23 cellular contexts compared by ENCODE assay signal in the genomic region with DNA sequence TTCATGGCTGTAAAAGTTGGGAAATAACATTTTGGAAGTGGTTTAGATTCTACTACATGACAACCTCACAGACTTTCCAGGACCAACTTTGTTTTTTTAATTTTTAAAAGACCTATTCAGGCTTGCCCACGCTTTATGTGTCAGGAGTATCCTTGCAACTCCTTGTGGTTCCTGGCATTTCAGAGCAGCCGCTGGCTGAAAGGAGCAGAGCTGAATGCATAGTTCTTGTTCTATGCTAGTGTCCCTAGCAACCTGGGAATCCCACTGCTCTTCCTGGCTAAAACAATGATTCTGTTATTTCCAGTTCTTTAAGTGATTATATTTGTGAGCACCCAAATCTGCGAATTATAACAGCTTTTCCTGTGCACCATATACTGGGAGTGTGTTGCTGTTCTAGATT. TPM values are rescaled to one million over a fixed set of nuclear protein-coding genes. Genes with fewer than 3 reads are reported as not detected.
DNase-seq lines count a peak whose midpoint lies in the region; ATAC-seq and TF ChIP-seq lines count a peak whose summit lies in the region.
"Had no signal": no experiment of that assay in that cellular context is flagged by ENCODE, and none has a peak within 500 bp of the region (broad histone marks: within the 10 kb centered on the region; RNA-seq: fewer than 3 reads in every experiment).

No MANE protein-coding gene starts in this region.

- H3K9ac ChIP-seq in HUES64 (ENCODE audit: low read depth, low read length) = no peak overlapping the region
- no peak overlapping the region for H3K9ac ChIP-seq in endodermal cell (ENCODE audit: extremely low read depth, low read length, poor library complexity, severe bottlenecking)
- H3K9ac ChIP-seq in colonic mucosa (ENCODE audit: low read depth in 2 of 2, low read length in 2 of 2) = no peak overlapping the region

- intact Hi-C loops in colonic mucosa (cut with DNase I) = no loop called here

- H3K27me3 ChIP-seq in HUES64 (ENCODE audit: insufficient read depth, low read length) = no peaks in the 10 kb centered on the region
- H3K27me3 ChIP-seq in endodermal cell (ENCODE audit: control insufficient read depth, insufficient read depth, low read length, poor library complexity, severe bottlenecking) = no peaks in the 10 kb centered on the region
- H3K27me3 ChIP-seq in colonic mucosa = no peaks in the 10 kb centered on the region
- H3K27me3 ChIP-seq: SJCRH30 had no signal

- H3K36me3 Mint-ChIP-seq in endodermal cell (ENCODE audit: low read depth) = peaks cover 3% of the 10 kb centered on the region
- H3K36me3 Mint-ChIP-seq: CD4-positive, alpha-beta memory T cell had no signal

- H3K4me3 Mint-ChIP-seq in endodermal cell = no peak overlapping the region
- H3K4me3 Mint-ChIP-seq: CD4-positive, alpha-beta memory T cell had no signal

- H3K27me3 Mint-ChIP-seq in endodermal cell (ENCODE audit: insufficient read depth) = no peaks in the 10 kb centered on the region
- H3K27me3 Mint-ChIP-seq: CD4-positive, alpha-beta memory T cell had no signal

- H3K4me1 ChIP-seq in HUES64 (ENCODE audit: insufficient read depth, low read length) (peaks cover 22% of the 10 kb centered on the region), endodermal cell (ENCODE audit: control insufficient read depth, insufficient read depth, low read length) (peaks cover 18% of the 10 kb centered on the region), colonic mucosa (no peaks in the 10 kb centered on the region)
- H3K4me1 ChIP-seq: SJCRH30 had no signal

- no peak overlapping the region for H3K4me3 ChIP-seq in HUES64 (ENCODE audit: low read length)
- peak overlapping the region; percentile 24 for H3K4me3 ChIP-seq in endodermal cell (ENCODE audit: low read length)
- no peak overlapping the region for H3K4me3 ChIP-seq in colonic mucosa
- H3K4me3 ChIP-seq: K562, SJCRH30 had no signal

- WGBS in HUES64 = 87% methylated on average over 3 of the region's 3 CpGs
- WGBS in endodermal cell (ENCODE audit: insufficient coverage in 1 of 2, insufficient read length in 1 of 2), 2 experiments = 70 to 91% methylated on average over 1 to 3 of the region's 3 CpGs

- no peak for TF ChIP-seq CTCF in endodermal cell (conservative IDR thresholded peaks at IDR 0.05)
- TF ChIP-seq CTCF in colonic mucosa (IDR thresholded peaks at IDR 0.05) = no peak

- H3K27ac Mint-ChIP-seq in endodermal cell = peak overlapping the region; percentile 57
- H3K27ac Mint-ChIP-seq: CD4-positive, alpha-beta memory T cell had no signal

- DNase-seq in Ammon's horn (ENCODE audit: low spot score) (peak; percentile 19), endodermal cell (no peak), midbrain (lab: John Stamatoyannopoulos, UW) (peak; percentile 35), RKO (ENCODE audit: low spot score) (no peak), colonic mucosa (no peak)
- DNase-seq: CD4-positive, alpha-beta memory T cell; DMS53; EL; HCEC 1CT; NCI-H1105 treated with DMSO at 0.1 percent for 48 hours; NCI-H1694; NCI-H2081 treated with DMSO at 0.1 percent for 48 hours; NCI-H510A; NCI-H748 treated with DMSO at 0.1 percent for 48 hours; NK-92 treated with Interleukin-12 subunit alpha and Interleukin-12 subunit beta, amount 100 ng/mL, for 24 hours; SJCRH30 had no signal

- H3K36me3 ChIP-seq in HUES64 (ENCODE audit: insufficient read depth, low read length) (no peaks in the 10 kb centered on the region), endodermal cell (ENCODE audit: control insufficient read depth, insufficient read depth, low read length) (no peaks in the 10 kb centered on the region), colonic mucosa (no peaks in the 10 kb centered on the region)
- H3K36me3 ChIP-seq: SJCRH30 had no signal

- H3K9me3 Mint-ChIP-seq in endodermal cell = peaks cover 6% of the 10 kb centered on the region
- H3K9me3 Mint-ChIP-seq: CD4-positive, alpha-beta memory T cell had no signal

- peaks cover 3% of the 10 kb centered on the region; the same call in 1 of the 2 replicates for H3K9me3 ChIP-seq in HUES64 (ENCODE audit: insufficient read depth, low read depth, low read length)
- no peaks in the 10 kb centered on the region for H3K9me3 ChIP-seq in endodermal cell (ENCODE audit: control insufficient read depth, low read length)
- no peaks in the 10 kb centered on the region for H3K9me3 ChIP-seq in colonic mucosa
- H3K9me3 ChIP-seq: SJCRH30 had no signal

- ATAC-seq in GM21737 (IDR thresholded peaks at IDR 0.05; ENCODE audit: unreplicated experiment) = no peak
- no peak for ATAC-seq in GM19452 (IDR thresholded peaks at IDR 0.05; ENCODE audit: unreplicated experiment)

- H3K27ac ChIP-seq in HUES64 (ENCODE audit: low read depth, low read length) = peak overlapping the region; percentile 9; the same call in 1 of the 2 replicates
- peak overlapping the region; percentile 33 for H3K27ac ChIP-seq in endodermal cell (ENCODE audit: low read depth, low read length)
- H3K27ac ChIP-seq in colonic mucosa = no peak overlapping the region
- H3K27ac ChIP-seq: SJCRH30 had no signal

- peaks cover 32% of the 10 kb centered on the region for H3K4me1 Mint-ChIP-seq in endodermal cell
- H3K4me1 Mint-ChIP-seq: CD4-positive, alpha-beta memory T cell had no signal

RNA-seq across cellular contexts. Expression of a gene that starts 34.9 kb away (rescaled TPM):
- 1.7 TPM for polyA plus RNA-seq in HUES64 (2013, experiment 1 of 2)
- polyA plus RNA-seq in HUES64 (2013, experiment 2 of 2) = 2.5 TPM
- total RNA-seq in endodermal cell = under 1 TPM; 0.53 to 0.86 TPM
- polyA plus RNA-seq in endodermal cell (2013, experiment 1 of 2) = 1.3 TPM
- 1.1 TPM for polyA plus RNA-seq in endodermal cell (2013, experiment 2 of 2)
- total RNA-seq in colonic mucosa = 1 to 10 TPM; 5.6 to 7.1 TPM
- total RNA-seq: A172; CD4-positive, alpha-beta memory T cell; OCI-LY7; SJCRH30 had no signal
- polyA plus RNA-seq: BJ had no signal

RNA-seq across cellular contexts. Expression of a gene that starts 57.3 kb away (rescaled TPM):
- 33.6 TPM for polyA plus RNA-seq in HUES64 (2013, experiment 1 of 2)
- polyA plus RNA-seq in HUES64 (2013, experiment 2 of 2) = 40.1 TPM
- total RNA-seq in endodermal cell = 10 to 100 TPM; 26.0 to 28.7 TPM
- 25.4 TPM for polyA plus RNA-seq in endodermal cell (2013, experiment 1 of 2)
- 20.9 TPM for polyA plus RNA-seq in endodermal cell (2013, experiment 2 of 2)
- total RNA-seq in colonic mucosa = 10 to 100 TPM; 15.8 to 19.5 TPM

Comparison
In these comparisons a context has a peak if more than half of its experiments do, and no peak if none do; other contexts are left out.
1. DNase-seq: peak in Ammon's horn (single experiment) and midbrain (single experiment); none in endodermal cell (single experiment), RKO (single experiment) and colonic mucosa (single experiment).